ENCODE assay signal across 8 cellular contexts in the genomic region with DNA sequence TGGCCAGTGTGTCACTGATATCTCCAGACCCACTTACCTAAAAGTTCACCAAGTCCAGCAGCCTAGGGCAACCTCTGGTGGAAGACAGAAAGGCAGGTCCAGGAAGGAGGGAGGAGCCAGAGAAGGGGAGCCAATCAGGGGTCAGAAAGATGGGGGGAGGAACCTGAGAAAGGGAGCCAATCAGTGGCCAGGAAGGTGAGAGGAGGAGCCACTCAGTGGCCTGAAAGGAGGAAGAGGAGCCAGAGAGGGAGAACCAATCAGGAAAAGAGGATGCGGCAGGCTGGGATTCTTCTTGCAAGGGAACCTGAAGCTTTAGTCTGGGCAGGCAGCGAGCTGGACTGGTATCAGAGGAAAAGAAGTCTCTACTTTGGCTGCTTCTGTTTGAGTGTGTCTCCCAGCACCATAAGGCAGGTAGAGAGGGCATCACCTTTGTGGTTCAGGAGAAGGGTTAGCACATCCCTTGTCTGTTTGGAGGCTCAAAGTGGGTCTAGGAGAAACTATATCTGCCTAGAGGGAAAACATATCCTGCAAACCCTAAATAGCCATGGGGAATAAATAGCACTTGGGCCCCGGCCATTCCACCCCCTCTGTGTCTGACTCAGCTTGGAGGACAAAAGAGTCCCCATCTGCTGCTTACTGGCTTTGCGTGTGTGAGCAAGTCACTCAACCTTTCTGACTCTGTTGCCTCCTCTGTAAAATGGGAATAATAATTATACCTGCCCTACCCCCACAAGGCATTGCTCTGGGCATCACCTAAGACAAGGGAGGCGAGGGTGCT. TPM values are rescaled to one million over a fixed set of nuclear protein-coding genes. Genes with fewer than 3 reads are reported as not detected.
A peak's percentile ranks its signal among the peaks of the same experiment; 100 is the strongest.
DNase-seq lines count a peak whose midpoint lies in the region; ATAC-seq and TF ChIP-seq lines count a peak whose summit lies in the region.
"Had no signal": no experiment of that assay in that cellular context is flagged by ENCODE, and none has a peak within 500 bp of the region (broad histone marks: within the 10 kb centered on the region; RNA-seq: fewer than 3 reads in every experiment).

No MANE protein-coding gene starts in this region.

- H4K20me1 ChIP-seq in MM.1S (ENCODE audit: insufficient read depth, low read length): no peaks in the 10 kb centered on the region

- no peaks in the 10 kb centered on the region for H3K79me2 ChIP-seq in MM.1S (ENCODE audit: low read length)

- H3K4me3 ChIP-seq in GM12864 (ENCODE audit: low read depth, low read length) (no peak overlapping the region; the same call in 1 of the 2 replicates), MM.1S (ENCODE audit: low read length) (no peak overlapping the region)
- H3K4me3 ChIP-seq: SJSA1 had no signal

- H3K4me1 ChIP-seq in MM.1S (ENCODE audit: low read length): no peaks in the 10 kb centered on the region
- no peaks in the 10 kb centered on the region for H3K4me1 ChIP-seq in foreskin keratinocyte
- H3K4me1 ChIP-seq: SJSA1 had no signal

- TF ChIP-seq CTCF in GM12864 (IDR thresholded peaks at IDR 0.05; ENCODE audit: low read depth, low read length, missing control alignments) (no peak), MM.1S (IDR thresholded peaks at IDR 0.05; ENCODE audit: low read length) (no peak), foreskin keratinocyte (conservative IDR thresholded peaks at IDR 0.05) (no peak)

- no peaks in the 10 kb centered on the region for H3K9me3 ChIP-seq in MM.1S (replicated peaks; ENCODE audit: insufficient read depth, low read length)
- H3K9me3 ChIP-seq: SJSA1 had no signal

- H3F3A ChIP-seq in MM.1S (ENCODE audit: insufficient read depth, low read length): no peaks in the 10 kb centered on the region

- no peak overlapping the region for H3K27ac Mint-ChIP-seq in T-helper 2 cell treated with Interferon-gamma antibody and Interleukin-4, amounts not matched to agents 5 μg/mL and 100 μg/mL, for 36 hours

- H3K27me3 Mint-ChIP-seq in T-helper 2 cell treated with Interferon-gamma antibody and Interleukin-4, amounts not matched to agents 5 μg/mL and 100 μg/mL, for 36 hours (ENCODE audit: low read depth): peaks cover 23% of the 10 kb centered on the region

- H3K27me3 ChIP-seq in MM.1S (replicated peaks; ENCODE audit: insufficient read depth, low read length): peaks cover 46% of the 10 kb centered on the region
- peaks cover 21% of the 10 kb centered on the region for H3K27me3 ChIP-seq in foreskin keratinocyte

- H3K4me3 Mint-ChIP-seq in T-helper 2 cell treated with Interferon-gamma antibody and Interleukin-4, amounts not matched to agents 5 μg/mL and 100 μg/mL, for 36 hours: no peak overlapping the region

- H3K9ac ChIP-seq in MM.1S (ENCODE audit: low read length): no peak overlapping the region

- DNase-seq in GM12864 (ENCODE audit: low read depth) (peak; percentile 24), MM.1S (peak; percentile 62), foreskin keratinocyte (peak; percentile 10 to 15), putamen (ENCODE audit: low spot score) (peak; percentile 61)
- peak; percentile 15 for DNase-seq in T-helper 2 cell treated with Interferon-gamma antibody and Interleukin-4, amounts not matched to agents 5 μg/mL and 100 μg/mL, for 36 hours (ENCODE audit: low spot score)

- H3K36me3 ChIP-seq in MM.1S (replicated peaks; ENCODE audit: insufficient read depth, low read length): no peaks in the 10 kb centered on the region
- H3K36me3 ChIP-seq: SJSA1 had no signal

- peak overlapping the region; percentile 4; the same call in 1 of the 2 replicates for H3K4me2 ChIP-seq in MM.1S (ENCODE audit: low read depth, low read length)

- peak overlapping the region; percentile 71 for H2AFZ ChIP-seq in MM.1S (ENCODE audit: low read length)

- no peaks in the 10 kb centered on the region for H3K9me2 ChIP-seq in MM.1S (replicated peaks; ENCODE audit: insufficient read depth, low read length)

- H3K36me3 Mint-ChIP-seq in T-helper 2 cell treated with Interferon-gamma antibody and Interleukin-4, amounts not matched to agents 5 μg/mL and 100 μg/mL, for 36 hours (ENCODE audit: low read depth): no peaks in the 10 kb centered on the region

- H3K27ac ChIP-seq in MM.1S (ENCODE audit: low read length): no peak overlapping the region
- H3K27ac ChIP-seq in foreskin keratinocyte: no peak overlapping the region
- H3K27ac ChIP-seq: SJSA1 had no signal

- peaks cover 3% of the 10 kb centered on the region for H3K4me1 Mint-ChIP-seq in T-helper 2 cell treated with Interferon-gamma antibody and Interleukin-4, amounts not matched to agents 5 μg/mL and 100 μg/mL, for 36 hours (ENCODE audit: low read depth)

- H3K9me3 Mint-ChIP-seq in T-helper 2 cell treated with Interferon-gamma antibody and Interleukin-4, amounts not matched to agents 5 μg/mL and 100 μg/mL, for 36 hours: no peaks in the 10 kb centered on the region

- peak; percentile 48 for ATAC-seq in foreskin keratinocyte
- no peak for ATAC-seq in GM21447 (IDR thresholded peaks at IDR 0.05; ENCODE audit: unreplicated experiment)
- ATAC-seq in HG03439 (IDR thresholded peaks at IDR 0.05; ENCODE audit: unreplicated experiment): no peak

RNA-seq across cellular contexts. Expression of gene CRHR1, which starts 43.4 kb away (rescaled TPM):
- not detected in 2 replicates for total RNA-seq in foreskin keratinocyte
- not detected in 2 replicates for polyA plus RNA-seq in foreskin keratinocyte
- total RNA-seq: SJSA1 had no signal
